15 cellular contexts compared by ENCODE assay signal in the genomic region with DNA sequence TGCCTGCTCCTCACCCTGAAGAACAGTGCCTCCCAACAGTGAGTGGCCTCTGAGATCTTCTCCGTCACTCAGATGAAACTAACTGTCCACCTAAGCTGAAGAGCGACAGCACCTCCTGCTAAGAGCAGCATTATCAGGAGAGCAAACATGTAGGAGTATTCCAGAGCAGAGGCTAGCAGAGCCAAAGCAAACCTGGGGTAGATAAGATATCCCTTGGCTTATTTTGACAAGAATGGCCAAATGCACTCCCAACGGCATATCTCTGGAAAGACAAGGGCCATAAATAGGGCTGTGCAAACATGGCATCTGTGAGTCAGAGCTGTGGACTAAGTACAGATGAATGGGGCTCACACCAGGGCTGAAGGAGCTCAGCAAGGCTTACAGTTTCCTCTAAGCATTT.
A peak's percentile ranks its signal among the peaks of the same experiment; 100 is the strongest.
DNase-seq lines count a peak whose midpoint lies in the region; TF ChIP-seq lines count a peak whose summit lies in the region.
"Had no signal": no experiment of that assay in that cellular context is flagged by ENCODE, and none has a peak within 500 bp of the region (broad histone marks: within the 10 kb centered on the region; RNA-seq: fewer than 3 reads in every experiment).

No MANE protein-coding gene starts in this region.

- no peak overlapping the region for H3K4me3 Mint-ChIP-seq in Calu3 (ENCODE audit: low read depth, unreplicated experiment)

- H3F3A ChIP-seq in GM23248 (ENCODE audit: insufficient read depth), result no peaks in the 10 kb centered on the region

- H3K9me3 ChIP-seq in GM23248 (ENCODE audit: low read depth) (no peaks in the 10 kb centered on the region), osteoblast (ENCODE audit: low read depth, low read length) (no peaks in the 10 kb centered on the region)
- H3K9me3 ChIP-seq: BLaER1 treated with 17β-estradiol and CSF1 and Interleukin-3, amounts not matched to agents 10 nM and 100 nM; uterus had no signal

- H2AFZ ChIP-seq in GM23248 (no peak overlapping the region), osteoblast (ENCODE audit: low read length) (no peak overlapping the region)

- no peaks in the 10 kb centered on the region for H4K20me1 ChIP-seq in GM23248 (ENCODE audit: insufficient read depth)
- no peaks in the 10 kb centered on the region for H4K20me1 ChIP-seq in osteoblast (ENCODE audit: insufficient read depth, low read length)
- H4K20me1 ChIP-seq: BLaER1 treated with 17β-estradiol and CSF1 and Interleukin-3, amounts not matched to agents 10 nM and 100 nM had no signal

- no peak overlapping the region for H3K9ac ChIP-seq in GM23248
- H3K9ac ChIP-seq: BLaER1 treated with 17β-estradiol and CSF1 and Interleukin-3, amounts not matched to agents 10 nM and 100 nM had no signal

- H3K4me1 ChIP-seq in GM23248 (ENCODE audit: insufficient read depth), result no peaks in the 10 kb centered on the region
- peaks cover 11% of the 10 kb centered on the region for H3K4me1 ChIP-seq in osteoblast (ENCODE audit: insufficient read depth, low read length)
- H3K4me1 ChIP-seq: BLaER1 treated with 17β-estradiol and CSF1 and Interleukin-3, amounts not matched to agents 10 nM and 100 nM; uterus had no signal

- H3K27ac ChIP-seq in GM23248 (no peak overlapping the region), osteoblast (ENCODE audit: low read depth, low read length) (no peak overlapping the region)
- H3K27ac ChIP-seq: BLaER1 treated with 17β-estradiol and CSF1 and Interleukin-3, amounts not matched to agents 10 nM and 100 nM; dorsolateral prefrontal cortex; RWPE1; uterus had no signal

- no peaks in the 10 kb centered on the region for H3K4me1 Mint-ChIP-seq in Calu3 (ENCODE audit: low read depth, unreplicated experiment)

- H3K9me3 Mint-ChIP-seq in Calu3 (ENCODE audit: low read depth, unreplicated experiment), result no peaks in the 10 kb centered on the region

- 97 to 100% methylated on average over 3 of the region's 3 CpGs for WGBS in GM23248 (ENCODE audit: low coverage in 1 of 2, low lambda C conversion rate in 2 of 2, missing lambda C conversion rate in 2 of 2), 2 experiments

- no peak overlapping the region for H3K27ac Mint-ChIP-seq in Calu3 (ENCODE audit: unreplicated experiment)

- H3K4me2 ChIP-seq in GM23248 (ENCODE audit: unreplicated experiment), result no peak overlapping the region
- no peak overlapping the region for H3K4me2 ChIP-seq in osteoblast (ENCODE audit: insufficient read depth, low read length)
- H3K4me2 ChIP-seq: BLaER1 treated with 17β-estradiol and CSF1 and Interleukin-3, amounts not matched to agents 10 nM and 100 nM had no signal

- H3K4me3 ChIP-seq in GM23248 (no peak overlapping the region), fibroblast of villous mesenchyme (ENCODE audit: low read depth, low read length) (no peak overlapping the region), osteoblast (ENCODE audit: insufficient read depth, low read length) (no peak overlapping the region)
- H3K4me3 ChIP-seq: BLaER1 treated with 17β-estradiol and CSF1 and Interleukin-3, amounts not matched to agents 10 nM and 100 nM; dorsolateral prefrontal cortex; uterus had no signal

- no peaks in the 10 kb centered on the region for H3K79me2 ChIP-seq in GM23248 (ENCODE audit: insufficient read depth)
- no peaks in the 10 kb centered on the region for H3K79me2 ChIP-seq in osteoblast (ENCODE audit: insufficient read depth, low read length)

- DNase-seq in GM23248 (peak; percentile 14), OCI-M2 (lab: John Stamatoyannopoulos, UW; ENCODE audit: unreplicated experiment) (peak; percentile 61), fibroblast of villous mesenchyme (ENCODE audit: low read depth) (peak; percentile 5), osteoblast (ENCODE audit: insufficient read length, low spot score, missing footprints) (peak; percentile 86), Calu3 (no peak), NCI-H526 (lab: John Stamatoyannopoulos, UW) (no peak)
- no peak for DNase-seq in effector CD8-positive, alpha-beta T cell (lab: John Stamatoyannopoulos, UW)
- DNase-seq: activated CD4-positive, alpha-beta T cell treated with anti-CD3 and anti-CD28 coated beads for 48 hours; dorsolateral prefrontal cortex; NCI-H1694; NCI-H524; T-helper 2 cell; uterus had no signal

- no peak for TF ChIP-seq CTCF in fibroblast of villous mesenchyme (IDR thresholded peaks at IDR 0.05; ENCODE audit: insufficient read depth, low read depth, low read length)
- no peak for TF ChIP-seq CTCF in osteoblast (IDR thresholded peaks at IDR 0.05; ENCODE audit: extremely low read depth, low read depth, low read length)
- no peak for TF ChIP-seq CTCF in Calu3 (IDR thresholded peaks at IDR 0.05; ENCODE audit: unreplicated experiment)

- no peaks in the 10 kb centered on the region for H3K9me2 ChIP-seq in GM23248 (ENCODE audit: insufficient read depth)

- H3K27me3 Mint-ChIP-seq in Calu3 (ENCODE audit: unreplicated experiment), result no peaks in the 10 kb centered on the region

- CTCF ChIA-PET in Calu3 (lab: Charles Lee), result no interaction called here

- no peaks in the 10 kb centered on the region for H3K36me3 Mint-ChIP-seq in Calu3 (ENCODE audit: insufficient read depth, unreplicated experiment)

- in situ Hi-C loops in GM23248 (cut with MboI), result no loop called here

- H3K36me3 ChIP-seq in GM23248 (ENCODE audit: low read depth) (peaks cover 6% of the 10 kb centered on the region; the same call in 1 of the 2 replicates), osteoblast (ENCODE audit: insufficient read depth, low read length) (peaks cover 25% of the 10 kb centered on the region)
- H3K36me3 ChIP-seq: uterus had no signal

- BruUV-seq in Calu3 (replicated peaks; lab: Mats Ljungman, UMichigan), result no TSS peak

- H3K27me3 ChIP-seq in GM23248 (replicated peaks; ENCODE audit: insufficient read depth) (no peaks in the 10 kb centered on the region), osteoblast (ENCODE audit: insufficient read depth, low read length) (no peaks in the 10 kb centered on the region)
- H3K27me3 ChIP-seq: BLaER1 treated with 17β-estradiol and CSF1 and Interleukin-3, amounts not matched to agents 10 nM and 100 nM; dorsolateral prefrontal cortex; uterus had no signal

- intact Hi-C loops in Calu3 (cut with micrococcal nuclease; ENCODE audit: unreplicated experiment), result no loop called here

Comparison
In these comparisons a context has a peak if more than half of its experiments do, and no peak if none do; other contexts are left out.
1. DNase-seq: peak in GM23248 (single experiment), OCI-M2 (single experiment), fibroblast of villous mesenchyme (single experiment) and osteoblast (single experiment); none in Calu3 (single experiment), effector CD8-positive, alpha-beta T cell (single experiment) and NCI-H526 (0 of 2).